Comparison of ENCODE assay signal across 1 cellular context in genomic region chr6:15063253-15063853, GRCh38.
A peak's percentile ranks its signal among the peaks of the same experiment; 100 is the strongest.
TF ChIP-seq lines count a peak whose summit lies in the region.

No MANE protein-coding gene starts in this region.

TF ChIP-seq in K562, 482 proteins besides CTCF, POLR2A, EP300 and RAD21 (continued from another document and continues in another):
- TF ChIP-seq, protein P1, sequence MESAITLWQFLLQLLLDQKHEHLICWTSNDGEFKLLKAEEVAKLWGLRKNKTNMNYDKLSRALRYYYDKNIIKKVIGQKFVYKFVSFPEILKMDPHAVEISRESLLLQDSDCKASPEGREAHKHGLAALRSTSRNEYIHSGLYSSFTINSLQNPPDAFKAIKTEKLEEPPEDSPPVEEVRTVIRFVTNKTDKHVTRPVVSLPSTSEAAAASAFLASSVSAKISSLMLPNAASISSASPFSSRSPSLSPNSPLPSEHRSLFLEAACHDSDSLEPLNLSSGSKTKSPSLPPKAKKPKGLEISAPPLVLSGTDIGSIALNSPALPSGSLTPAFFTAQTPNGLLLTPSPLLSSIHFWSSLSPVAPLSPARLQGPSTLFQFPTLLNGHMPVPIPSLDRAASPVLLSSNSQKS (CRISPR knock-in tag; IDR thresholded peaks at IDR 0.05) = no peak
- TF ChIP-seq BRCA1 (IDR thresholded peaks at IDR 0.05) = no peak
- no peak for TF ChIP-seq BRCA1 (CRISPR knock-in tag; IDR thresholded peaks at IDR 0.05)
- peak in 1 of 3 experiments; percentile 2 for TF ChIP-seq YY1 (IDR thresholded peaks at IDR 0.05; ENCODE audit: borderline replicate concordance in 1 of 3, control insufficient read depth in 1 of 3, extremely low read depth in 1 of 3, insufficient read depth in 3 of 3, insufficient read length in 1 of 3, insufficient replicate concordance in 2 of 3, low read depth in 1 of 3, low read length in 2 of 3)
- TF ChIP-seq ZC3H4 (CRISPR knock-in tag; IDR thresholded peaks at IDR 0.05; ENCODE audit: borderline replicate concordance) = peak; percentile 63; the same call in 1 of the 2 replicates
- 0 out of 2 replicates have a peak, but pooled peaks have one; percentile 36 for TF ChIP-seq FOXK1 (CRISPR knock-in tag; IDR thresholded peaks at IDR 0.05; ENCODE audit: borderline replicate concordance)
- no peak for TF ChIP-seq ELF4 (CRISPR knock-in tag; IDR thresholded peaks at IDR 0.05)
- TF ChIP-seq ZNF384 (IDR thresholded peaks at IDR 0.05; ENCODE audit: low read depth, low read length) = no peak
- TF ChIP-seq COPS2 (conservative IDR thresholded peaks at IDR 0.05) = no peak
- no peak for TF ChIP-seq ZNF778 (CRISPR knock-in tag; IDR thresholded peaks at IDR 0.05)
- TF ChIP-seq GATAD2A (IDR thresholded peaks at IDR 0.05) = 0 out of 2 replicates have a peak, but pooled peaks have one; percentile 41
- TF ChIP-seq ATF7 (IDR thresholded peaks at IDR 0.05) = no peak
- TF ChIP-seq, protein P2, sequence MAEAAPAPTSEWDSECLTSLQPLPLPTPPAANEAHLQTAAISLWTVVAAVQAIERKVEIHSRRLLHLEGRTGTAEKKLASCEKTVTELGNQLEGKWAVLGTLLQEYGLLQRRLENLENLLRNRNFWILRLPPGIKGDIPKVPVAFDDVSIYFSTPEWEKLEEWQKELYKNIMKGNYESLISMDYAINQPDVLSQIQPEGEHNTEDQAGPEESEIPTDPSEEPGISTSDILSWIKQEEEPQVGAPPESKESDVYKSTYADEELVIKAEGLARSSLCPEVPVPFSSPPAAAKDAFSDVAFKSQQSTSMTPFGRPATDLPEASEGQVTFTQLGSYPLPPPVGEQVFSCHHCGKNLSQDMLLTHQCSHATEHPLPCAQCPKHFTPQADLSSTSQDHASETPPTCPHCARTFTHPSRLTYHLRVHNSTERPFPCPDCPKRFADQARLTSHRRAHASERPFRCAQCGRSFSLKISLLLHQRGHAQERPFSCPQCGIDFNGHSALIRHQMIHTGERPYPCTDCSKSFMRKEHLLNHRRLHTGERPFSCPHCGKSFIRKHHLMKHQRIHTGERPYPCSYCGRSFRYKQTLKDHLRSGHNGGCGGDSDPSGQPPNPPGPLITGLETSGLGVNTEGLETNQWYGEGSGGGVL (CRISPR knock-in tag; IDR thresholded peaks at IDR 0.05) = no peak
- no peak for TF ChIP-seq TCFL5 (CRISPR knock-in tag; conservative IDR thresholded peaks at IDR 0.05)
- TF ChIP-seq ATF6 (CRISPR knock-in tag; IDR thresholded peaks at IDR 0.05) = no peak
- no peak for TF ChIP-seq ZNF436 (CRISPR knock-in tag; IDR thresholded peaks at IDR 0.05)
- no peak for TF ChIP-seq SIN3A (IDR thresholded peaks at IDR 0.05; ENCODE audit: borderline replicate concordance in 2 of 2, control insufficient read depth in 1 of 2, low read depth in 2 of 2, low read length in 2 of 2)
- TF ChIP-seq ELF2 (CRISPR knock-in tag; IDR thresholded peaks at IDR 0.05) = no peak
- TF ChIP-seq, protein P3, sequence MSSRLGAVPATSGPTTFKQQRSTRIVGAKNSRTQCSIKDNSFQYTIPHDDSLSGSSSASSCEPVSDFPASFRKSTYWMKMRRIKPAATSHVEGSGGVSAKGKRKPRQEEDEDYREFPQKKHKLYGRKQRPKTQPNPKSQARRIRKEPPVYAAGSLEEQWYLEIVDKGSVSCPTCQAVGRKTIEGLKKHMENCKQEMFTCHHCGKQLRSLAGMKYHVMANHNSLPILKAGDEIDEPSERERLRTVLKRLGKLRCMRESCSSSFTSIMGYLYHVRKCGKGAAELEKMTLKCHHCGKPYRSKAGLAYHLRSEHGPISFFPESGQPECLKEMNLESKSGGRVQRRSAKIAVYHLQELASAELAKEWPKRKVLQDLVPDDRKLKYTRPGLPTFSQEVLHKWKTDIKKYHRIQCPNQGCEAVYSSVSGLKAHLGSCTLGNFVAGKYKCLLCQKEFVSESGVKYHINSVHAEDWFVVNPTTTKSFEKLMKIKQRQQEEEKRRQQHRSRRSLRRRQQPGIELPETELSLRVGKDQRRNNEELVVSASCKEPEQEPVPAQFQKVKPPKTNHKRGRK (tag; IDR thresholded peaks at IDR 0.05) = no peak
- peak; percentile 15; the same call in 1 of the 2 replicates for TF ChIP-seq CEBPG (CRISPR knock-in tag; IDR thresholded peaks at IDR 0.05)
- TF ChIP-seq CEBPG (tag; conservative IDR thresholded peaks at IDR 0.05 in 1 of 2, IDR thresholded peaks at IDR 0.05 in 1 of 2) = no peak
- TF ChIP-seq HNRNPK (IDR thresholded peaks at IDR 0.05; ENCODE audit: low read depth, low read length, poor library complexity, severe bottlenecking) = no peak
- TF ChIP-seq POLR3A (IDR thresholded peaks at IDR 0.05; ENCODE audit: borderline replicate concordance, extremely low read depth, insufficient read depth, insufficient read length) = no peak
- TF ChIP-seq SREBF1 (IDR thresholded peaks at IDR 0.05; ENCODE audit: borderline replicate concordance, low read depth, low read length) = no peak
- no peak for TF ChIP-seq RBBP5 (IDR thresholded peaks at IDR 0.05; ENCODE audit: borderline replicate concordance, insufficient read depth, low read length, poor library complexity, severe bottlenecking)
- no peak for TF ChIP-seq NELFE (IDR thresholded peaks at IDR 0.05; ENCODE audit: insufficient read depth, insufficient read length)
- TF ChIP-seq CBFA2T3 (IDR thresholded peaks at IDR 0.05) = no peak
- TF ChIP-seq, protein P4, sequence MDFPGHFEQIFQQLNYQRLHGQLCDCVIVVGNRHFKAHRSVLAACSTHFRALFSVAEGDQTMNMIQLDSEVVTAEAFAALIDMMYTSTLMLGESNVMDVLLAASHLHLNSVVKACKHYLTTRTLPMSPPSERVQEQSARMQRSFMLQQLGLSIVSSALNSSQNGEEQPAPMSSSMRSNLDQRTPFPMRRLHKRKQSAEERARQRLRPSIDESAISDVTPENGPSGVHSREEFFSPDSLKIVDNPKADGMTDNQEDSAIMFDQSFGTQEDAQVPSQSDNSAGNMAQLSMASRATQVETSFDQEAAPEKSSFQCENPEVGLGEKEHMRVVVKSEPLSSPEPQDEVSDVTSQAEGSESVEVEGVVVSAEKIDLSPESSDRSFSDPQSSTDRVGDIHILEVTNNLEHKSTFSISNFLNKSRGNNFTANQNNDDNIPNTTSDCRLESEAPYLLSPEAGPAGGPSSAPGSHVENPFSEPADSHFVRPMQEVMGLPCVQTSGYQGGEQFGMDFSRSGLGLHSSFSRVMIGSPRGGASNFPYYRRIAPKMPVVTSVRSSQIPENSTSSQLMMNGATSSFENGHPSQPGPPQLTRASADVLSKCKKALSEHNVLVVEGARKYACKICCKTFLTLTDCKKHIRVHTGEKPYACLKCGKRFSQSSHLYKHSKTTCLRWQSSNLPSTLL (IDR thresholded peaks at IDR 0.05) = no peak
- TF ChIP-seq RBM22 (IDR thresholded peaks at IDR 0.05; ENCODE audit: low read depth, low read length, poor library complexity, severe bottlenecking) = no peak
- TF ChIP-seq, protein P5, sequence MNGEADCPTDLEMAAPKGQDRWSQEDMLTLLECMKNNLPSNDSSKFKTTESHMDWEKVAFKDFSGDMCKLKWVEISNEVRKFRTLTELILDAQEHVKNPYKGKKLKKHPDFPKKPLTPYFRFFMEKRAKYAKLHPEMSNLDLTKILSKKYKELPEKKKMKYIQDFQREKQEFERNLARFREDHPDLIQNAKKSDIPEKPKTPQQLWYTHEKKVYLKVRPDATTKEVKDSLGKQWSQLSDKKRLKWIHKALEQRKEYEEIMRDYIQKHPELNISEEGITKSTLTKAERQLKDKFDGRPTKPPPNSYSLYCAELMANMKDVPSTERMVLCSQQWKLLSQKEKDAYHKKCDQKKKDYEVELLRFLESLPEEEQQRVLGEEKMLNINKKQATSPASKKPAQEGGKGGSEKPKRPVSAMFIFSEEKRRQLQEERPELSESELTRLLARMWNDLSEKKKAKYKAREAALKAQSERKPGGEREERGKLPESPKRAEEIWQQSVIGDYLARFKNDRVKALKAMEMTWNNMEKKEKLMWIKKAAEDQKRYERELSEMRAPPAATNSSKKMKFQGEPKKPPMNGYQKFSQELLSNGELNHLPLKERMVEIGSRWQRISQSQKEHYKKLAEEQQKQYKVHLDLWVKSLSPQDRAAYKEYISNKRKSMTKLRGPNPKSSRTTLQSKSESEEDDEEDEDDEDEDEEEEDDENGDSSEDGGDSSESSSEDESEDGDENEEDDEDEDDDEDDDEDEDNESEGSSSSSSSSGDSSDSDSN (IDR thresholded peaks at IDR 0.05; ENCODE audit: borderline replicate concordance in 1 of 2, low read depth in 2 of 2, low read length in 2 of 2) = no peak
- TF ChIP-seq CBX8 (IDR thresholded peaks at IDR 0.05; ENCODE audit: borderline replicate concordance, extremely low read depth, low read depth, low read length, poor library complexity, severe bottlenecking) = no peak
- peak; percentile 84 for TF ChIP-seq SMARCA5 (IDR thresholded peaks at IDR 0.05)
- TF ChIP-seq, protein P6, sequence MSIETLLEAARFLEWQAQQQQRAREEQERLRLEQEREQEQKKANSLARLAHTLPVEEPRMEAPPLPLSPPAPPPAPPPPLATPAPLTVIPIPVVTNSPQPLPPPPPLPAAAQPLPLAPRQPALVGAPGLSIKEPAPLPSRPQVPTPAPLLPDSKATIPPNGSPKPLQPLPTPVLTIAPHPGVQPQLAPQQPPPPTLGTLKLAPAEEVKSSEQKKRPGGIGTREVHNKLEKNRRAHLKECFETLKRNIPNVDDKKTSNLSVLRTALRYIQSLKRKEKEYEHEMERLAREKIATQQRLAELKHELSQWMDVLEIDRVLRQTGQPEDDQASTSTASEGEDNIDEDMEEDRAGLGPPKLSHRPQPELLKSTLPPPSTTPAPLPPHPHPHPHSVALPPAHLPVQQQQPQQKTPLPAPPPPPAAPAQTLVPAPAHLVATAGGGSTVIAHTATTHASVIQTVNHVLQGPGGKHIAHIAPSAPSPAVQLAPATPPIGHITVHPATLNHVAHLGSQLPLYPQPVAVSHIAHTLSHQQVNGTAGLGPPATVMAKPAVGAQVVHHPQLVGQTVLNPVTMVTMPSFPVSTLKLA (conservative IDR thresholded peaks at IDR 0.05) = no peak
- TF ChIP-seq ETV5 (CRISPR knock-in tag; IDR thresholded peaks at IDR 0.05; ENCODE audit: low read depth) = no peak
- TF ChIP-seq STAT5B (CRISPR knock-in tag; IDR thresholded peaks at IDR 0.05) = no peak
- TF ChIP-seq ARID2 (IDR thresholded peaks at IDR 0.05) = no peak
- no peak for TF ChIP-seq MAFF (IDR thresholded peaks at IDR 0.05; ENCODE audit: low read length)
- no peak for TF ChIP-seq MTF1 (CRISPR knock-in tag; IDR thresholded peaks at IDR 0.05; ENCODE audit: borderline replicate concordance)
- no peak for TF ChIP-seq TCF15 (CRISPR knock-in tag; IDR thresholded peaks at IDR 0.05)
- TF ChIP-seq, protein P7, sequence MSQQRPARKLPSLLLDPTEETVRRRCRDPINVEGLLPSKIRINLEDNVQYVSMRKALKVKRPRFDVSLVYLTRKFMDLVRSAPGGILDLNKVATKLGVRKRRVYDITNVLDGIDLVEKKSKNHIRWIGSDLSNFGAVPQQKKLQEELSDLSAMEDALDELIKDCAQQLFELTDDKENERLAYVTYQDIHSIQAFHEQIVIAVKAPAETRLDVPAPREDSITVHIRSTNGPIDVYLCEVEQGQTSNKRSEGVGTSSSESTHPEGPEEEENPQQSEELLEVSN (IDR thresholded peaks at IDR 0.05; ENCODE audit: borderline replicate concordance in 1 of 2, extremely low read depth in 1 of 2, insufficient read depth in 1 of 2, insufficient read length in 1 of 2, low read depth in 1 of 2, low read length in 1 of 2, poor library complexity in 1 of 2, severe bottlenecking in 1 of 2) = no peak
- TF ChIP-seq RB1 (IDR thresholded peaks at IDR 0.05; ENCODE audit: low read depth) = no peak
- TF ChIP-seq BMI1 (IDR thresholded peaks at IDR 0.05; ENCODE audit: low read length) = no peak
- TF ChIP-seq REST (CRISPR knock-in tag; IDR thresholded peaks at IDR 0.05; ENCODE audit: low read depth) = no peak
